8 cellular contexts compared by ENCODE assay signal in the genomic region with DNA sequence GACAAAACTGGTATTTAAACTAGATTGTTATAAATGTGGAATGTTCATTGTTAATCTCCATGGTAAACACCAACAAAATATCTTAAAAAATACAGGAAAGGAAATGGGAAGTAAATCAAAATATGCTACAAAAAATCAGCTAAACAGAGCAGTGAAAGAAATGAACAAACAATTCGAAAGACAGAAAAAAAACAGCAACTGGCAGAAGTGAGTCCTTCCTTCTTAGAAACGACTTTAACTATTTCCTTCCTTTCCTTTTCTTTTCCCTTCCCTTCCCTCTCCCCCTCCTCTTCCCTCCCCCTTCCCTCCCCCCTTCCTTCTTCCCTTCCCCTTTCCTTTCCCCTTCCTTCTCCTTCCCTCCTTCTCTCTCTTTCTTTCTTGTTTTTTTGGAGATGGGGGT. TPM values are rescaled to one million over a fixed set of nuclear protein-coding genes. Genes with fewer than 3 reads are reported as not detected.
"Had no signal": no experiment of that assay in that cellular context is flagged by ENCODE, and none has a peak within 500 bp of the region (broad histone marks: within the 10 kb centered on the region; RNA-seq: fewer than 3 reads in every experiment).

No MANE protein-coding gene starts in this region.

- H3K27ac ChIP-seq: GM23248 had no signal

- FAIRE-seq: HTR-8/SVneo had no signal

- H3K9me3 ChIP-seq: HAP-1 had no signal

- H3K4me3 ChIP-seq: GM23248, HAP-1 had no signal

- H3K4me3 Mint-ChIP-seq: HFFc6 had no signal

- H3K27me3 Mint-ChIP-seq: IgD-negative memory B cell had no signal

- H3K36me3 ChIP-seq: HAP-1 had no signal

- H3K9ac ChIP-seq: GM23248 had no signal

- H3K9me3 Mint-ChIP-seq: HFFc6 had no signal

- H3K27ac Mint-ChIP-seq: HFFc6 had no signal

- DNase-seq: GM23248, GOT3, H7, HFFc6 had no signal

- H3K4me1 ChIP-seq: HAP-1 had no signal

- ATAC-seq: HCT116 had no signal

RNA-seq across cellular contexts. Expression of a gene that starts 12.8 kb away (rescaled TPM):
- total RNA-seq: H7 had no signal
